Comparison of ENCODE assay signal across 22 cellular contexts in the genomic region with DNA sequence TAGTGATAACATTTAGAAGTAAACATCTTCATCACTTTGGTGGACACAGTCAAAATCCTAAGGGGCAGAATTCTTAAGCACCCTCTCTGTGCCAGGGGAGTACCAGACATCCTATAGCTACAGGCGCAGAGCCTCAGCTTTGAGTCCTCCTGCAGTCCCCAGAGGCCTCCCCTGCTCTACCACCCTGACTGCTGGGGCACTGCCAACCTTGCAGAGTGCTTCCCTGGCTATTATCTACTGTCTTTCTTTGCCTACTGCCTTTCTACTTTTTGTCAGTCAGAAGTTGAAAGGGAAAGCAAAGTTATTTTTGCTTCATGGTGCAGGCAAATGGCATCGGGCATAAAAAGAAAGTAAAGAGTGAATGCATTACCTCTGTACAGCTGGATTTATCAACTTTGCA.
"Had no signal": no experiment of that assay in that cellular context is flagged by ENCODE, and none has a peak within 500 bp of the region (broad histone marks: within the 10 kb centered on the region; RNA-seq: fewer than 3 reads in every experiment).

No MANE protein-coding gene starts in this region.

- H3K9me3 Mint-ChIP-seq: naive B cell, neural crest cell, WTC11 had no signal

- DNase-seq: activated CD4-positive, alpha-beta T cell treated with anti-CD3 and anti-CD28 coated beads for 48 hours; activated CD8-positive, alpha-beta memory T cell treated with anti-CD3 and anti-CD28 coated beads, Interleukin-2, amount 50 U/mL, for 48 hours; activated gamma-delta T cell; activated T-cell treated with anti-CD3 and anti-CD28 coated beads, Interleukin-2, amount 50 U/mL, for 72 hours; amygdala; dermis blood vessel endothelial cell; foreskin keratinocyte; glutamatergic neuron; kidney; left lung; mucosa of descending colon; naive B cell; upper lobe of left lung had no signal

- H3K27me3 Mint-ChIP-seq: activated naive CD8-positive, alpha-beta T cell; naive B cell; progenitor cell of endocrine pancreas; stimulated activated naive CD8-positive, alpha-beta T cell treated with anti-CD3 and anti-CD28 coated beads, Interleukin-15, Interleukin-2, amounts not matched to agents 100 ng/mL and 50 ng/mL, for 24 hours had no signal

- H3K36me3 ChIP-seq: cardiac muscle cell, left lung, suprapubic skin had no signal

- H3K4me1 Mint-ChIP-seq: neural crest cell, WTC11 had no signal

- H3K4me1 ChIP-seq: left lung, suprapubic skin, upper lobe of left lung had no signal

- H3K27me3 ChIP-seq: cardiac muscle cell, foreskin keratinocyte, left lung, suprapubic skin, upper lobe of left lung had no signal

- H3K27ac ChIP-seq: cardiac muscle cell, epithelial cell of prostate, foreskin keratinocyte, left lung, upper lobe of left lung had no signal

- H3K9me3 ChIP-seq: left lung, mucosa of descending colon, suprapubic skin, upper lobe of left lung had no signal

- H3K4me3 ChIP-seq: cardiac muscle cell, left lung, mucosa of descending colon, suprapubic skin, upper lobe of left lung had no signal

- H3K27ac Mint-ChIP-seq: activated T-cell treated with anti-CD3 and anti-CD28 coated beads, Interleukin-2, amount 50 U/mL, for 72 hours; progenitor cell of endocrine pancreas; T-helper 2 cell treated with Interferon-gamma antibody and Interleukin-4, amounts not matched to agents 5 μg/mL and 100 μg/mL, for 36 hours; WTC11 had no signal

- H3K4me3 Mint-ChIP-seq: activated T-cell treated with anti-CD3 and anti-CD28 coated beads, Interleukin-2, amount 50 U/mL, for 72 hours; naive B cell; neural crest cell; stimulated activated naive CD8-positive, alpha-beta T cell treated with anti-CD3 and anti-CD28 coated beads, Interleukin-15, Interleukin-2, amounts not matched to agents 100 ng/mL and 50 ng/mL, for 24 hours; T-helper 2 cell treated with Interferon-gamma antibody and Interleukin-4, amounts not matched to agents 5 μg/mL and 100 μg/mL, for 36 hours; WTC11 had no signal
